ENCODE assay signal across 15 cellular contexts in the genomic region with DNA sequence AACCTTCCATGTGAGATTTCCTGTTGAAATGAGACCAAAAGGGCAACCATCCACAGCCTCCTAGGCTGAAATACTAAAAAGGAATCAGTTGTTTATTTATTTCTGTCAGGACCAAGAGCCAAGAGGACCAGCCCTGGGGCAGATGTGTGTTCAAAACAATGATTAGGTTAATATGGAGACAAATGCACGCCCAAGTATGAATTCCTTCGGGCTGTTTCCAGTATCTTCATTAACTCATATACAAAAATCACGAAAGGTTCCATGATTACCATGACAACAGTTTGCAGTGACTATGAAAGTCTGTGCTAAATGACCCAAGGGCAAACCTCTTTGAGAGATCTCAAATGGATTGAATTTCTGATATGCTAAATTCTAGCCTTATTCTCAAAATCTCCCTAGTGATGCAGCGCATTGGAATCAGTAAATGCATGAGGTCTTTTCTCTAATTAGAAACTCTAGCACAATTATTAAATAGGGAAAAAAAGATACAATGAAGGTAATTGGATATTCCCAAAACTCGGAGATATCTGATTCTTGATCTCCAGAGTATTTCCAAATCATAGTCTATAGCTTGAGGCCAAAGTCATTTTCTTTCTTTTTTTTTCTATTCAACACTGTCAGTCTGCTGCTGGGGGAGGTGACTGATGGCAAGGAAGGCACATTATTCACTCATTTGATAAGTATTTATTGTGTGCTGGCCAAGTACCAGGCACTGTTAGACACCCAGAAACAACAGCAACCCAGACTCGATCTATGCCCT. TPM values are rescaled to one million over a fixed set of nuclear protein-coding genes. Genes with fewer than 3 reads are reported as not detected.
DNase-seq lines count a peak whose midpoint lies in the region; ATAC-seq and TF ChIP-seq lines count a peak whose summit lies in the region.
"Had no signal": no experiment of that assay in that cellular context is flagged by ENCODE, and none has a peak within 500 bp of the region (broad histone marks: within the 10 kb centered on the region; RNA-seq: fewer than 3 reads in every experiment).

No MANE protein-coding gene starts in this region.

- H3K9me3 ChIP-seq in fibroblast of lung (ENCODE audit: control insufficient read depth, insufficient read depth, low read depth, low read length), result no peaks in the 10 kb centered on the region
- H3K9me3 ChIP-seq: upper lobe of right lung had no signal

- no peaks in the 10 kb centered on the region for H3K79me2 ChIP-seq in fibroblast of lung (ENCODE audit: control insufficient read depth, insufficient read depth, low read length)

- no peak overlapping the region for H3K4me3 ChIP-seq in fibroblast of lung (replicated peaks in 1 of 4; ENCODE audit: control extremely low read depth in 1 of 4, insufficient read depth in 1 of 4, low read depth in 3 of 4, low read length in 4 of 4)
- H3K4me3 ChIP-seq: upper lobe of right lung had no signal

- DNase-seq in GM04503 (ENCODE audit: low read depth) (peak; percentile 91), fibroblast of lung (ENCODE audit: low read depth in 2 of 2) (peak; percentile 39 to 66), pons (ENCODE audit: low spot score) (peak; percentile 1), SIG-M5 treated with dmso at 0.1 percent for 504 hours (lab: John Stamatoyannopoulos, UW; ENCODE audit: unreplicated experiment) (no peak), T-helper 1 cell (no peak)
- DNase-seq: activated CD8-positive, alpha-beta T cell treated with anti-CD3 and anti-CD28 coated beads for 36 hours; activated effector memory CD4-positive, alpha-beta T cell treated with anti-CD3 and anti-CD28 coated beads, Interleukin-2, amount 50 U/mL, for 16 hours; CD4-positive, CD25-positive, alpha-beta regulatory T cell; kidney; NCI-H1694; NCI-H524; stimulated activated CD4-positive, alpha-beta T cell treated with anti-CD3 and anti-CD28 coated beads, Interleukin-4, amount 100 ng/mL, for 1 hour; upper lobe of right lung had no signal

- no peak overlapping the region for H3K9ac ChIP-seq in fibroblast of lung (ENCODE audit: insufficient read depth, low read length)

- ATAC-seq in HG02870 (IDR thresholded peaks at IDR 0.05; ENCODE audit: unreplicated experiment), result no peak
- ATAC-seq: activated CD8-positive, alpha-beta T cell treated with anti-CD3 and anti-CD28 coated beads for 36 hours; upper lobe of right lung had no signal

- H3K36me3 ChIP-seq in fibroblast of lung (ENCODE audit: control insufficient read depth, insufficient read depth, low read length), result no peaks in the 10 kb centered on the region
- H3K36me3 ChIP-seq: upper lobe of right lung had no signal

- no peaks in the 10 kb centered on the region for H3K4me1 ChIP-seq in fibroblast of lung (ENCODE audit: control insufficient read depth, extremely low read depth, insufficient read depth, low read length)
- H3K4me1 ChIP-seq: upper lobe of right lung had no signal

- TF ChIP-seq CTCF in fibroblast of lung (conservative IDR thresholded peaks at IDR 0.05 in 1 of 2, IDR thresholded peaks at IDR 0.05 in 1 of 2; ENCODE audit: low read depth in 1 of 2, low read length in 2 of 2), result no peak

- H3K27ac ChIP-seq in fibroblast of lung (ENCODE audit: insufficient read depth, low read length), result no peak overlapping the region
- H3K27ac ChIP-seq: upper lobe of right lung had no signal

- H2AFZ ChIP-seq in fibroblast of lung (ENCODE audit: low read length), result no peak overlapping the region

- H4K20me1 ChIP-seq in fibroblast of lung (ENCODE audit: control insufficient read depth, extremely low read depth, insufficient read depth, low read length), result no peaks in the 10 kb centered on the region

- H3K27me3 ChIP-seq in fibroblast of lung (ENCODE audit: control insufficient read depth, insufficient read depth, low read length), result peaks cover 2% of the 10 kb centered on the region
- H3K27me3 ChIP-seq: upper lobe of right lung had no signal

- no peak overlapping the region for H3K4me2 ChIP-seq in fibroblast of lung (ENCODE audit: extremely low read depth, insufficient read depth, low read length)

TF ChIP-seq in PFSK-1, 5 proteins besides CTCF, POLR2A, EP300 and RAD21:
- TF ChIP-seq SIN3A (IDR thresholded peaks at IDR 0.05; ENCODE audit: borderline replicate concordance, insufficient read depth, low read length) (no peak), TAF1 (IDR thresholded peaks at IDR 0.05; ENCODE audit: borderline replicate concordance, insufficient read depth, low read length) (0 out of 2 replicates have a peak, but pooled peaks have one; percentile 32), POLR2AphosphoS5 (IDR thresholded peaks at IDR 0.05; ENCODE audit: low read depth, low read length) (no peak), FOXP2 (optimal IDR thresholded peaks at IDR 0.05; ENCODE audit: borderline replicate concordance, extremely low read depth, extremely low read length, insufficient read depth) (no peak)
TF ChIP-seq in PFSK-1: peak in this region for 1.

RNA-seq across cellular contexts. Expression of a gene that starts 35.6 kb away (rescaled TPM):
- polyA plus RNA-seq in PFSK-1 (2012; ENCODE audit: insufficient read length, low read depth), result 0.34 TPM
- 0.17 and 0.77 TPM in 2 replicates for total RNA-seq in fibroblast of lung
- polyA plus RNA-seq in fibroblast of lung, result 0.46 and 0.62 TPM in 2 replicates
- 0.45 and 0.72 TPM in 2 replicates for polyA plus RNA-seq in fibroblast of lung (2012)
- 2.1 TPM in 1 of 2 replicates, not detected in the other for polyA minus RNA-seq in fibroblast of lung (ENCODE audit: low replicate concordance)
- total RNA-seq: activated CD8-positive, alpha-beta T cell treated with anti-CD3 and anti-CD28 coated beads for 36 hours; CD4-positive, CD25-positive, alpha-beta regulatory T cell; kidney had no signal
- polyA plus RNA-seq: CD4-positive, CD25-positive, alpha-beta regulatory T cell had no signal

Comparison
In these comparisons a context has a peak if more than half of its experiments do, and no peak if none do; other contexts are left out.
1. DNase-seq: peak in GM04503 (single experiment), fibroblast of lung (2 of 2) and pons (single experiment); none in SIG-M5 treated with dmso at 0.1 percent for 504 hours (single experiment) and T-helper 1 cell (0 of 5).